In the genomic region with DNA sequence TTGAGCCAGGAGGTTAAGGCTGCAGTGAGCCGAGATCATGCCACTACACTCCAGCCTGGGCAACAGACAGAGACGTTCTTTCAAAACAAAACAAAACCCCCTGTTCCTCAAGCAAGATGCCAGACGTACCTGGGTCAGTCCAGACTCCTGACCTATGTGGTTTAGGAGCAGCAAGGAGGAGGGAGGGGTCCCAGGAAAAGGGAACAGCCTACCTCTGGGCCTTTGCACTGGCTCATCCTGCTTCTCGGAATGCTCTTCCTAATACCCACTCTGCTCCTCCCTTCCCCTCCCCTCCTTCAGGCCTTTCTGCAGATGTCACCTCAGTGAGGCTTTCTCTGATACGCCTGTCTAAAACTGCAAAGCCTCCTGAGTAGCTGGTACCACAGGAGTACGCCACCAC, we compare ENCODE assay signal across 16 cellular contexts. TPM values are rescaled to one million over a fixed set of nuclear protein-coding genes. Genes with fewer than 3 reads are reported as not detected.
DNase-seq lines count a peak whose midpoint lies in the region; ATAC-seq, FAIRE-seq and TF ChIP-seq lines count a peak whose summit lies in the region.
"Had no signal": no experiment of that assay in that cellular context is flagged by ENCODE, and none has a peak within 500 bp of the region (broad histone marks: within the 10 kb centered on the region; RNA-seq: fewer than 3 reads in every experiment).

No MANE protein-coding gene starts in this region.

- H3K79me2 ChIP-seq in Karpas-422 (ENCODE audit: low read length), result no peaks in the 10 kb centered on the region; the same call in 1 of the 2 replicates
- peaks cover 1% of the 10 kb centered on the region for H3K79me2 ChIP-seq in trophoblast cell (ENCODE audit: control insufficient read depth, insufficient read depth, low read length, poor library complexity)

- no CpG with 5 or more reads among the region's 6 CpGs for WGBS in trophoblast cell (ENCODE audit: extremely low coverage, insufficient coverage, insufficient read length)
- 82% methylated on average over 6 of the region's 6 CpGs; no CpG with 5 or more reads in 1 of the 2 donors for WGBS in transverse colon (ENCODE audit: low coverage in 1 of 2), 2 donors

- H2AFZ ChIP-seq in Karpas-422 (ENCODE audit: low read length), result no peak overlapping the region
- H2AFZ ChIP-seq in trophoblast cell (ENCODE audit: insufficient read depth, low read length, poor library complexity), result no peak overlapping the region

- H3K27me3 ChIP-seq in Karpas-422 (ENCODE audit: low read length) (no peaks in the 10 kb centered on the region), trophoblast cell (ENCODE audit: insufficient read depth, low read length) (no peaks in the 10 kb centered on the region), transverse colon (no peaks in the 10 kb centered on the region)
- H3K27me3 ChIP-seq: heart right ventricle, tibial artery had no signal

- no peak for ATAC-seq in activated CD4-positive, alpha-beta T cell treated with anti-CD3 and anti-CD28 coated beads for 36 hours
- no peak for ATAC-seq in activated naive CD8-positive, alpha-beta T cell treated with anti-CD3 and anti-CD28 coated beads, Interleukin-2, amount 50 U/mL, for 24 hours

- POLR2A ChIA-PET in activated CD4-positive, alpha-beta T cell treated with anti-CD3 and anti-CD28 coated beads for 36 hours (lab: Charles Lee), result interaction anchor here (0.6 to 2.7 kb wide), 3 partner anchors 11 to 20 kb away, joined by 3 to 11 read pairs (median 3); no protein-coding TSS in a partner anchor

- no peaks in the 10 kb centered on the region; the same call in 1 of the 2 replicates for H3K36me3 ChIP-seq in Karpas-422 (ENCODE audit: insufficient read depth, low read length)
- H3K36me3 ChIP-seq in trophoblast cell (ENCODE audit: control insufficient read depth in 1 of 2, insufficient read depth in 2 of 2, low read length in 2 of 2), result no peaks in the 10 kb centered on the region
- no peaks in the 10 kb centered on the region for H3K36me3 ChIP-seq in transverse colon
- H3K36me3 ChIP-seq: tibial artery had no signal

- H3K9ac ChIP-seq in Karpas-422 (ENCODE audit: low read length), result no peak overlapping the region
- no peak overlapping the region for H3K9ac ChIP-seq in trophoblast cell (ENCODE audit: low read length)

- H3K27ac Mint-ChIP-seq in activated CD4-positive, alpha-beta T cell treated with anti-CD3 and anti-CD28 coated beads for 36 hours, result peak overlapping the region; percentile 86
- H3K27ac Mint-ChIP-seq in activated naive CD8-positive, alpha-beta T cell treated with anti-CD3 and anti-CD28 coated beads, Interleukin-2, amount 50 U/mL, for 24 hours, result peak overlapping the region; percentile 83

- no peak overlapping the region for H3K18ac ChIP-seq in trophoblast cell (ENCODE audit: low read length)

- TF ChIP-seq POLR2A in transverse colon (IDR thresholded peaks at IDR 0.05), result no peak

- intact Hi-C loops in activated CD4-positive, alpha-beta T cell treated with anti-CD3 and anti-CD28 coated beads for 36 hours (cut with DNase I, micrococcal nuclease), result loop anchor here in 1 of 2 experiments (5.0 kb wide), 1 partner anchor 466 kb away; a partner anchor contains a TSS
- intact Hi-C loops in transverse colon (cut with DNase I; ENCODE audit: low total_unique reads), result no loop called here

- no peak overlapping the region for H3K4ac ChIP-seq in trophoblast cell (ENCODE audit: low read depth, low read length)

- no peak overlapping the region for H2BK5ac ChIP-seq in trophoblast cell (ENCODE audit: low read depth, low read length, poor library complexity)

- no peak for DNase-seq in activated CD4-positive, alpha-beta T cell treated with anti-CD3 and anti-CD28 coated beads for 36 hours
- no peak for DNase-seq in activated CD4-positive, alpha-beta T cell treated with anti-CD3 and anti-CD28 coated beads, Interleukin-2, amount 50 U/mL, for 1 hour
- DNase-seq in Karpas-422 (no peak), trophoblast cell (peak; percentile 81 to 85), urothelium cell line (ENCODE audit: low spot score) (no peak), transverse colon (no peak), SIG-M5 (lab: John Stamatoyannopoulos, UW) (no peak)
- no peak for DNase-seq in activated naive CD8-positive, alpha-beta T cell treated with anti-CD3 and anti-CD28 coated beads, Interleukin-2, amount 50 U/mL, for 24 hours
- DNase-seq: NCI-H2029 treated with DMSO at 0.1 percent for 48 hours, Right ventricle myocardium superior, tibial artery had no signal

- FAIRE-seq in urothelium cell line (lab: Jason Lieb, UNC), result no peak
- FAIRE-seq: A549, colon, HTR-8/SVneo, TTC549 had no signal

- no peaks in the 10 kb centered on the region for H4K20me1 ChIP-seq in Karpas-422 (ENCODE audit: insufficient read depth, low read depth, low read length)

- H3K4me3 Mint-ChIP-seq in activated CD4-positive, alpha-beta T cell treated with anti-CD3 and anti-CD28 coated beads for 36 hours, result peak overlapping the region; percentile 76
- H3K4me3 Mint-ChIP-seq in activated naive CD8-positive, alpha-beta T cell treated with anti-CD3 and anti-CD28 coated beads, Interleukin-2, amount 50 U/mL, for 24 hours, result peak overlapping the region; percentile 83

- H3K4me2 ChIP-seq in Karpas-422 (ENCODE audit: low read depth, low read length, poor library complexity, severe bottlenecking), result peak overlapping the region; percentile 77
- H3K4me2 ChIP-seq in trophoblast cell (ENCODE audit: low read length), result no peak overlapping the region

- no peak overlapping the region for H3K23ac ChIP-seq in trophoblast cell (ENCODE audit: low read length)

- no peaks in the 10 kb centered on the region for H3K9me3 Mint-ChIP-seq in activated CD4-positive, alpha-beta T cell treated with anti-CD3 and anti-CD28 coated beads for 36 hours (ENCODE audit: low read depth)
- no peaks in the 10 kb centered on the region for H3K9me3 Mint-ChIP-seq in activated naive CD8-positive, alpha-beta T cell treated with anti-CD3 and anti-CD28 coated beads, Interleukin-2, amount 50 U/mL, for 24 hours

- H4K12ac ChIP-seq in trophoblast cell (ENCODE audit: low read depth, low read length), result no peak overlapping the region

- H3K4me1 ChIP-seq in Karpas-422 (ENCODE audit: low read length), result peaks cover 38% of the 10 kb centered on the region
- H3K4me1 ChIP-seq in trophoblast cell (ENCODE audit: control insufficient read depth in 1 of 2, insufficient read depth in 2 of 2, low read length in 2 of 2), result peaks cover 17% of the 10 kb centered on the region in 2 experiments
- H3K4me1 ChIP-seq in transverse colon, result peaks cover 7 to 38% (median 23%) of the 10 kb centered on the region in 4 donors

- in situ Hi-C loops in transverse colon (cut with MboI; ENCODE audit: low pct_ligation_motif_present in 1 of 4, low pct_unique_long_range_greater_than_20kb in 1 of 4, low sequenced_read_pairs in 3 of 4), result no loop called here

- H2BK120ac ChIP-seq in trophoblast cell (ENCODE audit: insufficient read depth, low read length, poor library complexity), result no peak overlapping the region

- peaks cover 11% of the 10 kb centered on the region for H3K79me1 ChIP-seq in trophoblast cell (ENCODE audit: low read length)

- H3K4me3 ChIP-seq in Karpas-422 (ENCODE audit: low read length) (peak overlapping the region; percentile 66; the same call in 1 of the 2 replicates), trophoblast cell (ENCODE audit: low read depth, low read length) (no peak overlapping the region), transverse colon (no peak overlapping the region)

- no peak for TF ChIP-seq EP300 in transverse colon (IDR thresholded peaks at IDR 0.05; ENCODE audit: low read depth)

- H3K4me1 Mint-ChIP-seq in activated CD4-positive, alpha-beta T cell treated with anti-CD3 and anti-CD28 coated beads for 36 hours, result peaks cover 46% of the 10 kb centered on the region
- H3K4me1 Mint-ChIP-seq in activated naive CD8-positive, alpha-beta T cell treated with anti-CD3 and anti-CD28 coated beads, Interleukin-2, amount 50 U/mL, for 24 hours, result peaks cover 52% of the 10 kb centered on the region

- H2BK12ac ChIP-seq in trophoblast cell (ENCODE audit: low read length), result no peak overlapping the region

- no peak for TF ChIP-seq CTCF in transverse colon (IDR thresholded peaks at IDR 0.05)

- no peak overlapping the region for H3K14ac ChIP-seq in trophoblast cell (ENCODE audit: low read length)

- H2AK5ac ChIP-seq in trophoblast cell (ENCODE audit: low read length), result no peak overlapping the region

- no peak overlapping the region for H4K8ac ChIP-seq in trophoblast cell (ENCODE audit: low read depth, low read length)

- no peaks in the 10 kb centered on the region for H3K9me3 ChIP-seq in Karpas-422 (ENCODE audit: low read length)
- H3K9me3 ChIP-seq in trophoblast cell (ENCODE audit: insufficient read depth, low read depth, low read length), result no peaks in the 10 kb centered on the region
- H3K9me3 ChIP-seq in transverse colon, result no peaks in the 10 kb centered on the region
- H3K9me3 ChIP-seq: A549, heart right ventricle, tibial artery had no signal

- no peak overlapping the region for H4K91ac ChIP-seq in trophoblast cell (ENCODE audit: low read depth, low read length)

- no peak overlapping the region for H3K27ac ChIP-seq in Karpas-422 (ENCODE audit: low read length)
- H3K27ac ChIP-seq in trophoblast cell (ENCODE audit: low read depth, low read length), result no peak overlapping the region
- peak overlapping the region in 1 of 4 donors; percentile 58 for H3K27ac ChIP-seq in transverse colon
- H3K27ac ChIP-seq: tibial artery had no signal

- no peaks in the 10 kb centered on the region for H3K9me2 ChIP-seq in Karpas-422 (replicated peaks; ENCODE audit: insufficient read depth, low read length)

- CTCF ChIA-PET in activated CD4-positive, alpha-beta T cell treated with anti-CD3 and anti-CD28 coated beads for 36 hours (lab: Charles Lee), result interaction anchor here (0.6 to 2.9 kb wide), 14 partner anchors 10 to 1936 kb away, joined by 3 to 18 read pairs (median 6); a partner anchor contains a TSS

- H3K36me3 Mint-ChIP-seq in activated CD4-positive, alpha-beta T cell treated with anti-CD3 and anti-CD28 coated beads for 36 hours (ENCODE audit: low read depth), result peaks cover 51% of the 10 kb centered on the region
- H3K36me3 Mint-ChIP-seq in activated naive CD8-positive, alpha-beta T cell treated with anti-CD3 and anti-CD28 coated beads, Interleukin-2, amount 50 U/mL, for 24 hours (ENCODE audit: low read depth), result peaks cover 31% of the 10 kb centered on the region

- H3K27me3 Mint-ChIP-seq in activated CD4-positive, alpha-beta T cell treated with anti-CD3 and anti-CD28 coated beads for 36 hours, result no peaks in the 10 kb centered on the region
- no peaks in the 10 kb centered on the region for H3K27me3 Mint-ChIP-seq in activated naive CD8-positive, alpha-beta T cell treated with anti-CD3 and anti-CD28 coated beads, Interleukin-2, amount 50 U/mL, for 24 hours

RNA-seq across cellular contexts. Expression of a gene that starts 9.5 kb away (rescaled TPM):
- 10 to 100 TPM; 85.8 to 90.3 TPM for total RNA-seq in activated CD4-positive, alpha-beta T cell treated with anti-CD3 and anti-CD28 coated beads for 36 hours
- 69.3 and 77.5 TPM in 2 replicates for total RNA-seq in Karpas-422 (2014; rRNA removed; shearing (Covaris generic); ENCODE audit: low replicate concordance)
- polyA plus RNA-seq in trophoblast cell (2013), result 0.99 and 1.1 TPM in 2 replicates
- 1 to 10 TPM; 1.8 to 7.0 (median 3.6) TPM for total RNA-seq in transverse colon

RNA-seq across cellular contexts. Expression of a gene that starts 18.8 kb away (rescaled TPM):
- 100 to 1,000 TPM; 714 to 722 TPM for total RNA-seq in activated CD4-positive, alpha-beta T cell treated with anti-CD3 and anti-CD28 coated beads for 36 hours
- total RNA-seq in Karpas-422 (2014; rRNA removed; shearing (Covaris generic); ENCODE audit: low replicate concordance), result 212 and 217 TPM in 2 replicates
- 227 and 231 TPM in 2 replicates for polyA plus RNA-seq in trophoblast cell (2013)
- 100 to 1,000 TPM; 139 to 200 (median 174) TPM for total RNA-seq in transverse colon

RNA-seq across cellular contexts. Expression of a gene that starts 30.9 kb away (rescaled TPM):
- total RNA-seq in activated CD4-positive, alpha-beta T cell treated with anti-CD3 and anti-CD28 coated beads for 36 hours, result 10 to 100 TPM; 17.8 to 23.1 TPM
- total RNA-seq in Karpas-422 (2014; rRNA removed; shearing (Covaris generic); ENCODE audit: low replicate concordance), result 19.5 and 24.7 TPM in 2 replicates
- 25.5 and 26.1 TPM in 2 replicates for polyA plus RNA-seq in trophoblast cell (2013)
- 100 to 1,000 TPM in 1 of 4 donors, 10 to 100 TPM in 3; 56.3 to 128 (median 64.2) TPM for total RNA-seq in transverse colon

RNA-seq across cellular contexts. Expression of a gene that starts 31.2 kb away (rescaled TPM):
- 10 to 100 TPM; 49.4 to 52.5 TPM for total RNA-seq in activated CD4-positive, alpha-beta T cell treated with anti-CD3 and anti-CD28 coated beads for 36 hours
- 13.5 and 18.7 TPM in 2 replicates for total RNA-seq in Karpas-422 (2014; rRNA removed; shearing (Covaris generic); ENCODE audit: low replicate concordance)
- polyA plus RNA-seq in trophoblast cell (2013), result 19.6 and 21.0 TPM in 2 replicates
- 10 to 100 TPM in 3 of 4 donors, 1 to 10 TPM in 1; 6.2 to 53.9 (median 29.4) TPM for total RNA-seq in transverse colon

RNA-seq across cellular contexts. Expression of a gene that starts 37.0 kb away (rescaled TPM):
- 100 to 1,000 TPM; 114 to 154 TPM for total RNA-seq in activated CD4-positive, alpha-beta T cell treated with anti-CD3 and anti-CD28 coated beads for 36 hours
- 150 and 162 TPM in 2 replicates for total RNA-seq in Karpas-422 (2014; rRNA removed; shearing (Covaris generic); ENCODE audit: low replicate concordance)
- 186 and 200 TPM in 2 replicates for polyA plus RNA-seq in trophoblast cell (2013)
- total RNA-seq in transverse colon, result 100 to 1,000 TPM; 181 to 313 (median 228) TPM

Comparison
In these comparisons a context has a peak if more than half of its experiments do, and no peak if none do; other contexts are left out.
1. DNase-seq: peak in trophoblast cell (2 of 2); none in activated CD4-positive, alpha-beta T cell treated with anti-CD3 and anti-CD28 coated beads for 36 hours (single experiment), activated CD4-positive, alpha-beta T cell treated with anti-CD3 and anti-CD28 coated beads, Interleukin-2, amount 50 U/mL, for 1 hour (single experiment), Karpas-422 (single experiment), activated naive CD8-positive, alpha-beta T cell treated with anti-CD3 and anti-CD28 coated beads, Interleukin-2, amount 50 U/mL, for 24 hours (single experiment), urothelium cell line (single experiment), transverse colon (single experiment) and SIG-M5 (single experiment).